Comparison of ENCODE assay signal across 18 cellular contexts in genomic region chr11:14609902-14610301, GRCh38. TPM values are rescaled to one million over a fixed set of nuclear protein-coding genes. Genes with fewer than 3 reads are reported as not detected.
"Had no signal": no experiment of that assay in that cellular context is flagged by ENCODE, and none has a peak within 500 bp of the region (broad histone marks: within the 10 kb centered on the region; RNA-seq: fewer than 3 reads in every experiment).

No MANE protein-coding gene starts in this region.

- H3K27ac ChIP-seq: coronary artery, heart left ventricle, parathyroid adenoma, prostate gland, testis, tibial nerve, upper lobe of right lung, vagina had no signal

- H3K9me3 Mint-ChIP-seq: nephron had no signal

- H3K4me1 Mint-ChIP-seq: nephron; stimulated activated naive B cell treated with anti-CD40 and anti-IgM and Interleukin-4, amounts not matched to agents 10 μg/mL and 1 μg/mL and 100 μg/mL, for 72 hours had no signal

- DNase-seq: effector CD8-positive, alpha-beta T cell; heart left ventricle; hypothalamus; kidney glomerular epithelial cell; mammary epithelial cell; stimulated activated CD4-positive, alpha-beta T cell treated with anti-CD3 and anti-CD28 coated beads, Interleukin-2, amount 100 ng/mL, for 24 hours; stimulated activated CD4-positive, alpha-beta T cell treated with anti-CD3 and anti-CD28 coated beads, Interleukin-4, amount 100 ng/mL, for 4 hours; stimulated activated naive B cell treated with anti-CD40 and anti-IgM and Interleukin-4, amounts not matched to agents 10 μg/mL and 1 μg/mL and 100 μg/mL, for 72 hours; stimulated activated naive CD8-positive, alpha-beta T cell treated with anti-CD3 and anti-CD28 coated beads, Interleukin-15, amount 100 ng/mL, for 72 hours; testis; upper lobe of right lung had no signal

- H2AFZ ChIP-seq: parathyroid adenoma had no signal

- H3K4me3 ChIP-seq: coronary artery, heart left ventricle, prostate gland, testis, tibial nerve, upper lobe of right lung, vagina had no signal

- H3K79me2 ChIP-seq: parathyroid adenoma had no signal

- H3K27me3 Mint-ChIP-seq: stimulated activated naive CD8-positive, alpha-beta T cell treated with anti-CD3 and anti-CD28 coated beads, Interleukin-15, amount 100 ng/mL, for 72 hours had no signal

- H3K36me3 ChIP-seq: prostate gland, tibial nerve, upper lobe of right lung, vagina had no signal

- H3K27me3 ChIP-seq: heart left ventricle, testis, tibial nerve, upper lobe of right lung, vagina had no signal

- H3K4me3 Mint-ChIP-seq: nephron; stimulated activated naive B cell treated with anti-CD40 and anti-IgM and Interleukin-4, amounts not matched to agents 10 μg/mL and 1 μg/mL and 100 μg/mL, for 72 hours; stimulated activated naive CD8-positive, alpha-beta T cell treated with anti-CD3 and anti-CD28 coated beads, Interleukin-15, amount 100 ng/mL, for 72 hours had no signal

- ATAC-seq: heart left ventricle; sciatic nerve; stimulated activated naive B cell treated with anti-CD40 and anti-IgM and Interleukin-4, amounts not matched to agents 10 μg/mL and 1 μg/mL and 100 μg/mL, for 72 hours; stimulated activated naive CD8-positive, alpha-beta T cell treated with anti-CD3 and anti-CD28 coated beads, Interleukin-15, amount 100 ng/mL, for 72 hours; upper lobe of right lung had no signal

- H3K27ac Mint-ChIP-seq: stimulated activated naive B cell treated with anti-CD40 and anti-IgM and Interleukin-4, amounts not matched to agents 10 μg/mL and 1 μg/mL and 100 μg/mL, for 72 hours had no signal

- H3K9me3 ChIP-seq: prostate gland, testis, upper lobe of right lung, vagina had no signal

- H3K4me1 ChIP-seq: parathyroid adenoma, prostate gland, testis, tibial nerve, upper lobe of right lung, vagina had no signal

RNA-seq across cellular contexts. Expression of gene PDE3B, which starts 33.7 kb away (rescaled TPM):
- total RNA-seq: mammary epithelial cell had no signal
